In genomic region chr7:101290177-101291037, GRCh38 we compare ENCODE assay signal across 8 cellular contexts. TPM values are rescaled to one million over a fixed set of nuclear protein-coding genes. Genes with fewer than 3 reads are reported as not detected.
DNase-seq lines count a peak whose midpoint lies in the region; FAIRE-seq and TF ChIP-seq lines count a peak whose summit lies in the region.
"Not testable (repeated sequence)": the region's sequence is repeated elsewhere in the genome, so short reads cannot be mapped to it uniquely, and the experiment has no call there.

No MANE protein-coding gene starts in this region.

- H3K36me3 ChIP-seq in spleen, result not testable (repeated sequence)

- H3K4me3 ChIP-seq in choroid plexus epithelial cell (ENCODE audit: low read depth, low read length); spleen: not testable (repeated sequence)

- TF ChIP-seq CTCF in choroid plexus epithelial cell (conservative IDR thresholded peaks at IDR 0.05; ENCODE audit: low read depth, low read length) (peak; percentile 65), spleen (IDR thresholded peaks at IDR 0.05 in 8 of 11, conservative IDR thresholded peaks at IDR 0.05 in 3 of 11) (peak in 10 of 11 experiments; percentile 6 to 78 (median 56))

- WGBS in spleen, 5 donors, result 23 to 31% (median 27%) methylated on average over 13 to 18 of the region's 18 CpGs

- peak; percentile 59 for DNase-seq in LoVo (ENCODE audit: low spot score)
- peak; percentile 34 for DNase-seq in RCC 7860 (ENCODE audit: low spot score)
- DNase-seq in activated CD8-positive, alpha-beta memory T cell treated with anti-CD3 and anti-CD28 coated beads, Interleukin-2, amount 50 U/mL, for 4 hours, result peak; percentile 68
- DNase-seq in choroid plexus epithelial cell (ENCODE audit: low read depth), result peak; percentile 44
- DNase-seq in kidney tubule cell (ENCODE audit: low spot score), result peak; percentile 26
- peak; percentile 86 for DNase-seq in spleen
- DNase-seq in ureter (ENCODE audit: low spot score), result peak; percentile 50

- intact Hi-C loops in spleen (cut with DNase I; ENCODE audit: low total_unique reads), result not testable (repeated sequence)

- peaks cover 0 to 60% (median 11%) of the 10 kb centered on the region in 7 donors for H3K27me3 ChIP-seq in spleen (replicated peaks in 1 of 7)

- TF ChIP-seq POLR2A in spleen (IDR thresholded peaks at IDR 0.05), result not testable (repeated sequence)

- H3K4me1 ChIP-seq in spleen, result not testable (repeated sequence)

- not testable (repeated sequence) for H3K27ac ChIP-seq in spleen

- not testable (repeated sequence) for H3K9me3 ChIP-seq in spleen

- FAIRE-seq in G401.6 (lab: Jason Lieb, UNC), result peak; percentile 78
- FAIRE-seq in RCC 7860 (lab: Jason Lieb, UNC), result not testable (repeated sequence)

RNA-seq across cellular contexts. Expression of gene IFT22, which starts 31.2 kb away (rescaled TPM):
- total RNA-seq in spleen (1 to 10 TPM; 5.5 to 7.2 (median 6.5) TPM), ureter (25.5 TPM)
- polyA plus RNA-seq in spleen, result 10 to 100 TPM in 1 of 3 donors, 1 to 10 TPM in 2; 7.8 to 11.0 (median 8.0) TPM

RNA-seq across cellular contexts. Expression of gene FIS1, which starts 45.5 kb away (rescaled TPM):
- total RNA-seq in spleen (100 to 1,000 TPM; 130 to 234 (median 179) TPM), ureter (159 TPM)
- polyA plus RNA-seq in spleen, result 100 to 1,000 TPM; 131 to 250 (median 179) TPM

RNA-seq across cellular contexts. Expression of gene CLDN15, which starts 52.8 kb away (rescaled TPM):
- total RNA-seq in spleen, result 10 to 100 TPM; 16.7 to 49.2 (median 24.2) TPM
- 10 to 100 TPM; 11.1 to 26.4 (median 14.5) TPM for polyA plus RNA-seq in spleen
- 11.3 TPM for total RNA-seq in ureter

Comparison
In these comparisons a context has a peak if more than half of its experiments do, and no peak if none do; other contexts are left out.
1. DNase-seq: peak in every context shown above with its lines; median percentile 86 in spleen; 68 in activated CD8-positive, alpha-beta memory T cell treated with anti-CD3 and anti-CD28 coated beads, Interleukin-2, amount 50 U/mL, for 4 hours; 59 in LoVo; 50 in ureter; 44 in choroid plexus epithelial cell; 34 in RCC 7860; 26 in kidney tubule cell.